Comparison of ENCODE assay signal across 34 cellular contexts in the genomic region with DNA sequence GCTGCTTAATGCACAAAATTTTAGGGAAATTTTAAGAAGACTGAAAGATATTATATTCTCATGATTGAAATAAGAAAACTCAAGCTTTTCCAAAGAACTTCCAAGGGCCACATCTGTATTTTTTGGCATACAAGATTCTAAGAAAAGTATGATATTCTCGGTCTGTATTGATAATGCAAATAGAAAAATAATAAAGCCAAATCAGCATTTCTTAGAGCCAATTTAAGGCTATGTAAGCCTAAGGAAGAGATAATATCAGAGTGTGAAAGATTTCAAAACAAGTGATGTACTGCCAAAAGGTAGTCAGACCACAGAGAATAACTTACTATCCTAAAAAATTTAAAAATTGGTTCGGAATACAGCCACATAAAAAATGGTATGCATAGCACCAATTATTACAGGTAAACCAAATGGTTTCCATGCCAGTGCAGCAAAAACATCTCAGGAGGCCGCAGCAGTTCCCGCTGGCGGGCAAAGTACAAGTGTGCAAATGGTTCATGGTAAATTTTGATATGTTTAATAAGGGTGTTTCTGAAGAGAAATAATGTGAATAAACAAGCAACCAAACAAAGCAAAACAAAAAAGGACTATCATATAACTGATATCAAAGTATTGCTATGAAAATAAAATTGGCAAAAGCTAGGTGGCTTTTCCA.
"Had no signal": no experiment of that assay in that cellular context is flagged by ENCODE, and none has a peak within 500 bp of the region (broad histone marks: within the 10 kb centered on the region; RNA-seq: fewer than 3 reads in every experiment).

No MANE protein-coding gene starts in this region.

- DNase-seq: activated CD4-positive, alpha-beta T cell treated with anti-CD3 and anti-CD28 coated beads for 36 hours; activated CD4-positive, alpha-beta T cell treated with anti-CD3 and anti-CD28 coated beads, Interleukin-2, amount 10 ng/mL, durations not matched to agents 7 days and 5 days; activated CD4-positive, alpha-beta T cell treated with anti-CD3 and anti-CD28 coated beads, Interleukin-2, amount 50 U/mL, for 4 hours; activated CD4-positive, CD25-positive, alpha-beta regulatory T cell; activated CD4-positive, CD25-positive, alpha-beta regulatory T cell treated with anti-CD3 and anti-CD28 coated beads, Interleukin-2, amount 50 U/mL, for 72 hours; activated CD8-positive, alpha-beta memory T cell treated with anti-CD3 and anti-CD28 coated beads for 24 hours; activated CD8-positive, alpha-beta T cell treated with anti-CD3 and anti-CD28 coated beads for 36 hours; activated effector memory CD4-positive, alpha-beta T cell treated with Interleukin-2 at 50 U/mL for 16 hours; activated gamma-delta T cell treated with Interleukin-2 at 50 U/mL for 16 hours; activated naive CD4-positive, alpha-beta T cell treated with anti-CD3 and anti-CD28 coated beads for 36 hours; activated naive CD8-positive, alpha-beta T cell treated with anti-CD3 and anti-CD28 coated beads for 36 hours; activated naive CD8-positive, alpha-beta T cell treated with anti-CD3 and anti-CD28 coated beads, Interleukin-2, amount 50 U/mL, for 24 hours; activated T-cell treated with anti-CD3 and anti-CD28 coated beads, Interleukin-2, amount 50 U/mL, for 4 hours; adrenal gland; central memory CD4-positive, alpha-beta T cell; cerebellar nuclear complex; colonic mucosa; effector CD8-positive, alpha-beta T cell; esophagus squamous epithelium; foreskin melanocyte; heart right ventricle; SW 1271; T-cell had no signal

- H3K4me3 ChIP-seq: adrenal gland, ascending aorta, breast epithelium, cardiac muscle cell, colonic mucosa, esophagus squamous epithelium, gastroesophageal sphincter, heart right ventricle had no signal

- H3K27ac ChIP-seq: adrenal gland, ascending aorta, breast epithelium, cardiac muscle cell, colonic mucosa, epithelial cell of prostate, esophagus squamous epithelium, heart right ventricle had no signal

- FAIRE-seq: endometrium, endothelial cell of umbilical vein had no signal

- H3K9me3 Mint-ChIP-seq: activated CD4-positive, alpha-beta T cell treated with anti-CD3 and anti-CD28 coated beads, Interleukin-2, amount 10 ng/mL, durations not matched to agents 7 days and 5 days; activated CD8-positive, alpha-beta T cell treated with anti-CD3 and anti-CD28 coated beads for 36 hours; activated naive CD4-positive, alpha-beta T cell treated with anti-CD3 and anti-CD28 coated beads for 36 hours; activated naive CD8-positive, alpha-beta T cell treated with anti-CD3 and anti-CD28 coated beads for 36 hours; activated naive CD8-positive, alpha-beta T cell treated with anti-CD3 and anti-CD28 coated beads, Interleukin-2, amount 50 U/mL, for 24 hours; activated T-cell treated with anti-CD3 and anti-CD28 coated beads, Interleukin-2, amount 50 U/mL, for 4 hours; activated T-helper 17 cell treated with anti-CD3 and anti-CD28 coated beads, Interleukin-2, amount 50 U/mL, for 72 hours; brain; T-cell; T-helper 1 cell treated with Interleukin-12 subunit alpha and Interleukin-12 subunit beta and Interleukin-4 antibody, amounts not matched to agents 30 μg/mL and 1 μg/mL, for 36 hours; T-helper 2 cell treated with Interferon-gamma antibody and Interleukin-4, amounts not matched to agents 5 μg/mL and 100 μg/mL, for 36 hours had no signal

- H3K27me3 ChIP-seq: adrenal gland, ascending aorta, breast epithelium, cardiac muscle cell, colonic mucosa, esophagus squamous epithelium, gastroesophageal sphincter, heart right ventricle had no signal

- H3K27me3 Mint-ChIP-seq: activated CD4-positive, alpha-beta T cell treated with anti-CD3 and anti-CD28 coated beads for 36 hours; activated CD4-positive, alpha-beta T cell treated with anti-CD3 and anti-CD28 coated beads, Interleukin-2, amount 10 ng/mL, durations not matched to agents 7 days and 5 days; activated CD8-positive, alpha-beta T cell treated with anti-CD3 and anti-CD28 coated beads for 36 hours; activated naive CD8-positive, alpha-beta T cell treated with anti-CD3 and anti-CD28 coated beads for 36 hours; activated naive CD8-positive, alpha-beta T cell treated with anti-CD3 and anti-CD28 coated beads, Interleukin-2, amount 50 U/mL, for 24 hours; activated T-helper 17 cell treated with anti-CD3 and anti-CD28 coated beads, Interleukin-2, amount 50 U/mL, for 72 hours; brain; T-cell had no signal

- H3K4me3 Mint-ChIP-seq: activated CD4-positive, alpha-beta T cell treated with anti-CD3 and anti-CD28 coated beads for 36 hours; activated CD4-positive, alpha-beta T cell treated with anti-CD3 and anti-CD28 coated beads, Interleukin-2, amount 10 ng/mL, durations not matched to agents 7 days and 5 days; activated CD8-positive, alpha-beta T cell treated with anti-CD3 and anti-CD28 coated beads for 36 hours; activated naive CD4-positive, alpha-beta T cell treated with anti-CD3 and anti-CD28 coated beads for 36 hours; activated naive CD8-positive, alpha-beta T cell treated with anti-CD3 and anti-CD28 coated beads for 36 hours; activated naive CD8-positive, alpha-beta T cell treated with anti-CD3 and anti-CD28 coated beads, Interleukin-2, amount 50 U/mL, for 24 hours; activated T-cell treated with anti-CD3 and anti-CD28 coated beads, Interleukin-2, amount 50 U/mL, for 4 hours; activated T-helper 17 cell treated with anti-CD3 and anti-CD28 coated beads, Interleukin-2, amount 50 U/mL, for 72 hours; brain; T-cell; T-helper 1 cell treated with Interleukin-12 subunit alpha and Interleukin-12 subunit beta and Interleukin-4 antibody, amounts not matched to agents 30 μg/mL and 1 μg/mL, for 36 hours; T-helper 2 cell treated with Interferon-gamma antibody and Interleukin-4, amounts not matched to agents 5 μg/mL and 100 μg/mL, for 36 hours had no signal

- H3K4me1 ChIP-seq: colonic mucosa had no signal

- H3K27ac Mint-ChIP-seq: activated CD4-positive, alpha-beta T cell treated with anti-CD3 and anti-CD28 coated beads for 36 hours; activated CD4-positive, alpha-beta T cell treated with anti-CD3 and anti-CD28 coated beads, Interleukin-2, amount 10 ng/mL, durations not matched to agents 7 days and 5 days; activated CD8-positive, alpha-beta T cell treated with anti-CD3 and anti-CD28 coated beads for 36 hours; activated naive CD4-positive, alpha-beta T cell treated with anti-CD3 and anti-CD28 coated beads for 36 hours; activated naive CD8-positive, alpha-beta T cell treated with anti-CD3 and anti-CD28 coated beads for 36 hours; activated naive CD8-positive, alpha-beta T cell treated with anti-CD3 and anti-CD28 coated beads, Interleukin-2, amount 50 U/mL, for 24 hours; activated T-helper 17 cell treated with anti-CD3 and anti-CD28 coated beads, Interleukin-2, amount 50 U/mL, for 72 hours; T-helper 1 cell treated with Interleukin-12 subunit alpha and Interleukin-12 subunit beta and Interleukin-4 antibody, amounts not matched to agents 30 μg/mL and 1 μg/mL, for 36 hours; T-helper 2 cell treated with Interferon-gamma antibody and Interleukin-4, amounts not matched to agents 5 μg/mL and 100 μg/mL, for 36 hours had no signal

- H3K9me3 ChIP-seq: adrenal gland, ascending aorta, breast epithelium, colonic mucosa, esophagus squamous epithelium, gastroesophageal sphincter, heart right ventricle had no signal

- H3K36me3 Mint-ChIP-seq: activated naive CD8-positive, alpha-beta T cell treated with anti-CD3 and anti-CD28 coated beads for 36 hours had no signal

- ATAC-seq: activated CD4-positive, alpha-beta T cell treated with anti-CD3 and anti-CD28 coated beads for 36 hours; activated CD8-positive, alpha-beta T cell treated with anti-CD3 and anti-CD28 coated beads for 36 hours; activated naive CD8-positive, alpha-beta T cell treated with anti-CD3 and anti-CD28 coated beads, Interleukin-2, amount 50 U/mL, for 24 hours; activated T-cell treated with anti-CD3 and anti-CD28 coated beads, Interleukin-2, amount 50 U/mL, for 4 hours; activated T-helper 17 cell treated with anti-CD3 and anti-CD28 coated beads, Interleukin-2, amount 50 U/mL, for 72 hours; gastroesophageal sphincter; heart right ventricle; T-cell had no signal
